Comparison of ENCODE assay signal across 1 cellular context in the genomic region with DNA sequence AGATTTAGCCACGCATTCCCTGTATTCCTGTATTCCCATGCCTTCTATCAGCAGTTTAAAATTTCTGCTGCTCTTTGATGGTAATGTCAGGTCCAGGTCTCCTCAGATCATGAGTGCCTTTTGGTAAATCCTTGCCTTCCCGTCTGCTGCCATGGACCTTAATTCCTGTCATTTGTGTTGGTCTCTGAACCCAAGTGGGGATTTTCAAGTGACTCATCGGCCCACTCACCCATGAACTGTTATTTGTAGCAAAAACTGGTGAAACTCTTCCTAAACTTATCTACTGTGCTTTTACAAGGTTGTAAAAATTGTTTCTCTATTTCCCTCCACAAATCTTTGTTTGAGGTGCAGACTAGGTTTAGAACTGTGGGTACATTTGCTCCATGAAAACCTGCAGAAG.
TF ChIP-seq lines count a peak whose summit lies in the region.

No MANE protein-coding gene starts in this region.

TF ChIP-seq in endothelial cell of umbilical vein, 7 proteins besides CTCF, POLR2A, EP300 and RAD21 (continued from another document):
- TF ChIP-seq JUN (IDR thresholded peaks at IDR 0.05; ENCODE audit: borderline replicate concordance, insufficient read depth, insufficient read length, low read depth) (no peak), GATA2 (IDR thresholded peaks at IDR 0.05; ENCODE audit: insufficient read depth, insufficient read length, low read depth, low read length) (no peak), POLR2AphosphoS5 (IDR thresholded peaks at IDR 0.05; ENCODE audit: insufficient read depth, low read depth, low read length) (no peak)
- TF ChIP-seq, protein P1, sequence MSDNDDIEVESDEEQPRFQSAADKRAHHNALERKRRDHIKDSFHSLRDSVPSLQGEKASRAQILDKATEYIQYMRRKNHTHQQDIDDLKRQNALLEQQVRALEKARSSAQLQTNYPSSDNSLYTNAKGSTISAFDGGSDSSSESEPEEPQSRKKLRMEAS (IDR thresholded peaks at IDR 0.05; ENCODE audit: insufficient read depth, insufficient read length), result no peak
